In the genomic region with DNA sequence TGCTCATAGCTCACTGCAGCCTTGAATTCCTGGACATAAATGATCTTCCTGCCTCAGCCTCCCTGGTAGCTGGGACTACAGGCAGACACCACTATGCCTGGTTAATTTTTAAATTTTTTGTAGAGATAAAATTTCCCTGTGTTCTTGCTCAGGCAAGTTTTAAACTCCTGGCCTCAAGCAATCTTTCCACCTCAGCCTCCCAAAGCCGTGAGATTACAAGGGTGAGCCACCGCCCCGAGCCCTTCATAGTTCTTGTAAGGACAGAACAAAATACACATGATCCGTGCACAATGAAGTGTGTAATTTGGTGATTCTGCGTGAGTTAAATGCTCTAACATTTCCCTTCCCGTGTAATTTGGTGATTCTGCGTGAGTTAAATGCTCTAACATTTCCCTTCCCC, we compare ENCODE assay signal across 17 cellular contexts. TPM values are rescaled to one million over a fixed set of nuclear protein-coding genes. Genes with fewer than 3 reads are reported as not detected.
DNase-seq lines count a peak whose midpoint lies in the region; ATAC-seq and TF ChIP-seq lines count a peak whose summit lies in the region.
"Had no signal": no experiment of that assay in that cellular context is flagged by ENCODE, and none has a peak within 500 bp of the region (broad histone marks: within the 10 kb centered on the region; RNA-seq: fewer than 3 reads in every experiment).

No MANE protein-coding gene starts in this region.

- H2BK20ac ChIP-seq in IMR-90 (ENCODE audit: low read depth, low read length), result no peak overlapping the region

- H2AFZ ChIP-seq in IMR-90 (replicated peaks; ENCODE audit: low read length, poor library complexity), result no peak overlapping the region

- no peak overlapping the region for H4K8ac ChIP-seq in IMR-90 (ENCODE audit: low read depth in 2 of 2, low read length in 2 of 2)

- H4K91ac ChIP-seq in IMR-90 (ENCODE audit: insufficient read depth, low read depth, low read length), result no peak overlapping the region

- no peak overlapping the region for H3K56ac ChIP-seq in IMR-90 (ENCODE audit: extremely low read depth, insufficient read depth, low read length)

- H2BK15ac ChIP-seq in IMR-90 (ENCODE audit: low read depth, low read length), result no peak overlapping the region

- no peak overlapping the region for H3K9ac ChIP-seq in IMR-90 (ENCODE audit: low read depth, low read length)

- no peak overlapping the region for H4K5ac ChIP-seq in IMR-90 (ENCODE audit: low read depth, low read length)

- intact Hi-C loops in IMR-90 (cut with micrococcal nuclease), result no loop called here
- intact Hi-C loops in upper lobe of right lung (cut with DNase I), result no loop called here

- POLR2A ChIA-PET in IMR-90 (lab: Charles Lee; ENCODE audit: unreplicated experiment), result no interaction called here

- no peak overlapping the region for H3K4me2 ChIP-seq in IMR-90 (ENCODE audit: low read depth, low read length)

- H3K27ac ChIP-seq in IMR-90 (ENCODE audit: insufficient read depth, low read length) (no peak overlapping the region), foreskin keratinocyte (peak overlapping the region; percentile 4), upper lobe of right lung (no peak overlapping the region)

- in situ Hi-C loops in IMR-90 (cut with MboI; ENCODE audit: low sequenced_read_pairs), result no loop called here

- peaks cover 5% of the 10 kb centered on the region; the same call in 1 of the 2 replicates for H3K9me1 ChIP-seq in IMR-90 (ENCODE audit: insufficient read depth, low read length)

- dilution Hi-C loops in IMR-90 (cut with HindIII; ENCODE audit: low sequenced_read_pairs, unreplicated experiment), result no loop called here

- H3K23ac ChIP-seq in IMR-90 (ENCODE audit: low read depth, low read length), result no peak overlapping the region

- CTCF ChIA-PET in IMR-90 (lab: Yijun Ruan, JAX), result no interaction called here

- BruUV-seq in IMR-90 (replicated peaks; lab: Mats Ljungman, UMichigan), result no TSS peak

- no peak overlapping the region for H3K14ac ChIP-seq in IMR-90 (replicated peaks; ENCODE audit: low read depth, low read length)

- no peak overlapping the region for H2BK120ac ChIP-seq in IMR-90 (ENCODE audit: low read depth, low read length)

- no peak overlapping the region for H2AK5ac ChIP-seq in IMR-90 (ENCODE audit: low read depth, low read length)

- peaks cover 5 to 6% of the 10 kb centered on the region in 2 experiments; a peak in 2 of 4 replicates for H3K79me1 ChIP-seq in IMR-90 (ENCODE audit: low read depth in 1 of 2, low read length in 2 of 2)

- no peak overlapping the region for H3K18ac ChIP-seq in IMR-90 (ENCODE audit: low read depth, low read length)

- no peaks in the 10 kb centered on the region for H3K36me3 ChIP-seq in IMR-90 (ENCODE audit: control insufficient read depth, insufficient read depth, low read length)
- H3K36me3 ChIP-seq in upper lobe of right lung, result no peaks in the 10 kb centered on the region
- H3K36me3 ChIP-seq: BE2C had no signal

- H3K27me3 ChIP-seq in IMR-90 (ENCODE audit: control insufficient read depth, insufficient read depth, low read length), result no peaks in the 10 kb centered on the region
- no peaks in the 10 kb centered on the region for H3K27me3 ChIP-seq in foreskin keratinocyte
- no peaks in the 10 kb centered on the region for H3K27me3 ChIP-seq in upper lobe of right lung
- H3K27me3 ChIP-seq: BE2C had no signal

- no peak for DNase-seq in IMR-90
- peak; percentile 28 to 69 for DNase-seq in foreskin keratinocyte
- peak; percentile 51 for DNase-seq in mesenteric fat pad (ENCODE audit: low spot score)
- no peak for DNase-seq in upper lobe of right lung
- DNase-seq in pons (ENCODE audit: low spot score), result no peak
- DNase-seq: ACHN; BE2C; C1 segment of cervical spinal cord; Calu3; CD4-positive, CD25-positive, alpha-beta regulatory T cell; CD8-positive, alpha-beta memory T cell; DMS79 treated with DMSO at 0.1 percent for 48 hours; GF-D8; H9 had no signal

- TF ChIP-seq RAD21 in IMR-90 (IDR thresholded peaks at IDR 0.05; ENCODE audit: low read length), result no peak

- no peak for ATAC-seq in IMR-90 (ENCODE audit: low read depth)
- ATAC-seq in foreskin keratinocyte, result peak; percentile 43
- ATAC-seq in HG03159 (IDR thresholded peaks at IDR 0.05; ENCODE audit: unreplicated experiment), result no peak
- no peak for ATAC-seq in GM21825 (IDR thresholded peaks at IDR 0.05; ENCODE audit: unreplicated experiment)
- ATAC-seq in upper lobe of right lung, result no peak
- ATAC-seq: K562 had no signal

- H2AK9ac ChIP-seq in IMR-90 (replicated peaks; ENCODE audit: low read depth, low read length, poor library complexity), result peak overlapping the region; percentile 28

- H3K9me3 ChIP-seq in IMR-90 (ENCODE audit: control insufficient read depth, insufficient read depth, low read length) (no peaks in the 10 kb centered on the region), upper lobe of right lung (no peaks in the 10 kb centered on the region)
- H3K9me3 ChIP-seq: BE2C had no signal

- no peak overlapping the region for H3K4ac ChIP-seq in IMR-90 (ENCODE audit: low read depth, low read length)

- TF ChIP-seq POLR2A in IMR-90 (IDR thresholded peaks at IDR 0.05; ENCODE audit: low read depth, low read length), result no peak

- peaks cover 4% of the 10 kb centered on the region for H3K4me1 ChIP-seq in IMR-90 (ENCODE audit: control insufficient read depth, insufficient read depth, low read length)
- H3K4me1 ChIP-seq in foreskin keratinocyte, result peaks cover 8% of the 10 kb centered on the region
- H3K4me1 ChIP-seq in upper lobe of right lung, result no peaks in the 10 kb centered on the region
- H3K4me1 ChIP-seq: BE2C had no signal

- WGBS in IMR-90 (ENCODE audit: extremely low coverage in 2 of 2, insufficient read length in 1 of 2), 2 experiments, result no CpG with 5 or more reads among the region's 7 CpGs

- TF ChIP-seq CTCF in IMR-90 (conservative IDR thresholded peaks at IDR 0.05; ENCODE audit: low read depth, low read length), result no peak
- no peak for TF ChIP-seq CTCF in foreskin keratinocyte (conservative IDR thresholded peaks at IDR 0.05)
- no peak for TF ChIP-seq CTCF in upper lobe of right lung (IDR thresholded peaks at IDR 0.05)

- no peak overlapping the region for H3K4me3 ChIP-seq in IMR-90 (ENCODE audit: insufficient read depth, low read depth, low read length)
- H3K4me3 ChIP-seq in upper lobe of right lung, result no peak overlapping the region
- H3K4me3 ChIP-seq: K562 had no signal

- H2BK5ac ChIP-seq in IMR-90 (ENCODE audit: low read depth, low read length, poor library complexity, severe bottlenecking), result no peak overlapping the region

- H4K20me1 ChIP-seq in IMR-90 (ENCODE audit: insufficient read depth, low read length), result no peaks in the 10 kb centered on the region

TF ChIP-seq in IMR-90, 13 proteins besides CTCF, POLR2A, EP300 and RAD21:
- TF ChIP-seq, protein P1, sequence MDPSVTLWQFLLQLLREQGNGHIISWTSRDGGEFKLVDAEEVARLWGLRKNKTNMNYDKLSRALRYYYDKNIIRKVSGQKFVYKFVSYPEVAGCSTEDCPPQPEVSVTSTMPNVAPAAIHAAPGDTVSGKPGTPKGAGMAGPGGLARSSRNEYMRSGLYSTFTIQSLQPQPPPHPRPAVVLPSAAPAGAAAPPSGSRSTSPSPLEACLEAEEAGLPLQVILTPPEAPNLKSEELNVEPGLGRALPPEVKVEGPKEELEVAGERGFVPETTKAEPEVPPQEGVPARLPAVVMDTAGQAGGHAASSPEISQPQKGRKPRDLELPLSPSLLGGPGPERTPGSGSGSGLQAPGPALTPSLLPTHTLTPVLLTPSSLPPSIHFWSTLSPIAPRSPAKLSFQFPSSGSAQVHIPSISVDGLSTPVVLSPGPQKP (IDR thresholded peaks at IDR 0.05; ENCODE audit: borderline replicate concordance, low read depth, low read length), result no peak
- no peak for TF ChIP-seq MXI1 (IDR thresholded peaks at IDR 0.05; ENCODE audit: borderline replicate concordance, low read depth, low read length)

RNA-seq across cellular contexts. Expression of a gene that starts 27.7 kb away (rescaled TPM):
- total RNA-seq in IMR-90 (2012; rRNA removed) (93.0 and 115 TPM in 2 replicates), foreskin keratinocyte (57.7 and 62.5 TPM in 2 replicates), mesenteric fat pad (21.2 TPM), upper lobe of right lung (67.0 TPM)
- polyA plus RNA-seq in IMR-90 (2012; rRNA removed) (39.9 and 41.9 TPM in 2 replicates), foreskin keratinocyte (11.2 and 11.5 TPM in 2 replicates)
- polyA plus RNA-seq in IMR-90 (2012; cell fraction: cytosol; rRNA removed), result 30.6 and 53.6 TPM in 2 replicates
- 35.4 and 54.4 TPM in 2 replicates for polyA plus RNA-seq in IMR-90 (2012; cell fraction: nucleus; rRNA removed; ENCODE audit: low replicate concordance)
- polyA plus RNA-seq: CD8-positive, alpha-beta memory T cell; K562 had no signal

Comparison
In these comparisons a context has a peak if more than half of its experiments do, and no peak if none do; other contexts are left out.
1. DNase-seq: peak in foreskin keratinocyte (2 of 2) and mesenteric fat pad (single experiment); none in IMR-90 (single experiment), upper lobe of right lung (single experiment) and pons (single experiment).